In the genomic region with DNA sequence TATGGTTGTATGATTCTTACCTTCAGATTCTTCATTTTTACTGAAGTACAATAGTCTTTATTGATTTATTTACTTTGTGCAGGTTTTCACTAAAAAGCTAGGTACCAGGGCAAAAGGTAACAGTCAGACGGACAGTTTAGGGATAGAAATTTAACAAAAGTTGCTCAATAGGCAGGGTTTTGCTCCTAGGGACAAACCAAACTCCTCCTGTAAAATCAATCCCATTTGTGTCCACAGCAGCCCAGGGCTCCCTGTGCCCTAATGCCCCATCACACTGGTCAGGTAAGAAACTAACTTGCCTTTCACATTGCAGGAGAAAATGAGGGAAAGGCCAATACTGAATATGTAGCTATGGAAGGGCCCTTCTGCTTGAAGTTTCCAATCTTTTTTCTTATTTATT, we compare ENCODE assay signal across 7 cellular contexts.
"Had no signal": no experiment of that assay in that cellular context is flagged by ENCODE, and none has a peak within 500 bp of the region (broad histone marks: within the 10 kb centered on the region; RNA-seq: fewer than 3 reads in every experiment).

No MANE protein-coding gene starts in this region.

- H3K9ac ChIP-seq: KMS-11 had no signal

- FAIRE-seq: HepG2, K562 had no signal

- H3K27ac Mint-ChIP-seq: IgD-negative memory B cell had no signal

- H3K27ac ChIP-seq: HL-60, KMS-11 had no signal

- ATAC-seq: HepG2, K562 had no signal

- H3K9me3 Mint-ChIP-seq: IgD-negative memory B cell had no signal

- DNase-seq: IMR-90, KG1 had no signal

- H3K4me3 ChIP-seq: K562 had no signal

- H3K4me2 ChIP-seq: KMS-11 had no signal
